28 cellular contexts compared by ENCODE assay signal in the genomic region with DNA sequence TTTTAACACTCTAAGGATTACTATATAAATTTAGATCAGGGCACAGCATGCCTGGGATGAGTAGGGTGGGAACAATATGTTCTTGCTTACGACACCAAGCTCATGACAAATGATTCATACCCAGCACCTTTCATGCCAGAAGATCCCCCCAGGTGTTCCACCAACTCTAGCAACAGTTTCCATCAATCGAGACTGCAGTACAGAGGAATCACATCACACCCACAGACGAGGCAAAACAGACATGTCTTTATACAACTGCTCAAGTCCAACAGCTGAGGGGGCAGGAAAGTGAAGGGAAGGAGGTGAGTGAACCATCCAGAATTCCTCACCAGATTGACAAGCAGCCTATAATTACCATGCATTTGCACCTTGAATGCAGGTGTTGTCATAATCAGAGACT. TPM values are rescaled to one million over a fixed set of nuclear protein-coding genes. Genes with fewer than 3 reads are reported as not detected.
"Had no signal": no experiment of that assay in that cellular context is flagged by ENCODE, and none has a peak within 500 bp of the region (broad histone marks: within the 10 kb centered on the region; RNA-seq: fewer than 3 reads in every experiment).

No MANE protein-coding gene starts in this region.

- H3K9me3 ChIP-seq: left lung, lower lobe of right lung, pancreas, psoas muscle, right atrium auricular region, right lobe of liver, tibial nerve, uterus had no signal

- H3K4me3 ChIP-seq: left lung, lower lobe of right lung, pancreas, psoas muscle, right atrium auricular region, right lobe of liver, smooth muscle cell, uterus had no signal

- H3K4me3 Mint-ChIP-seq: naive thymus-derived CD8-positive, alpha-beta T cell; nephron; stimulated activated memory B cell treated with anti-CD40 and anti-IgM and Interleukin-4, amounts not matched to agents 10 μg/mL and 1 μg/mL and 100 μg/mL, for 72 hours; stimulated activated naive CD8-positive, alpha-beta T cell treated with anti-CD3 and anti-CD28 coated beads, Interleukin-15, amount 100 ng/mL, for 72 hours; type B pancreatic cell had no signal

- H3K36me3 ChIP-seq: left lung, lower lobe of right lung, pancreas, right atrium auricular region, right lobe of liver, tibial nerve, uterus had no signal

- ATAC-seq: left colon; left lung; lower lobe of right lung; naive thymus-derived CD8-positive, alpha-beta T cell; pancreas; psoas muscle; right lobe of liver; stimulated activated memory B cell treated with anti-CD40 and anti-IgM and Interleukin-4, amounts not matched to agents 10 μg/mL and 1 μg/mL and 100 μg/mL, for 72 hours; stimulated activated naive CD8-positive, alpha-beta T cell treated with anti-CD3 and anti-CD28 coated beads, Interleukin-15, amount 100 ng/mL, for 72 hours had no signal

- H3K9me3 Mint-ChIP-seq: nephron; stimulated activated memory B cell treated with anti-CD40 and anti-IgM and Interleukin-4, amounts not matched to agents 10 μg/mL and 1 μg/mL and 100 μg/mL, for 72 hours; type B pancreatic cell had no signal

- H3K4me2 ChIP-seq: smooth muscle cell had no signal

- H3K36me3 Mint-ChIP-seq: stimulated activated memory B cell treated with anti-CD40 and anti-IgM and Interleukin-4, amounts not matched to agents 10 μg/mL and 1 μg/mL and 100 μg/mL, for 72 hours; type B pancreatic cell had no signal

- H3K27ac ChIP-seq: left lung, lower lobe of right lung, pancreas, psoas muscle, right atrium auricular region, right lobe of liver, uterus had no signal

- H3K4me1 Mint-ChIP-seq: stimulated activated memory B cell treated with anti-CD40 and anti-IgM and Interleukin-4, amounts not matched to agents 10 μg/mL and 1 μg/mL and 100 μg/mL, for 72 hours had no signal

- DNase-seq: hippocampal formation; kidney glomerular epithelial cell; left colon; left lung; lower lobe of right lung; mammary epithelial cell; mesenchymal stem cell; naive thymus-derived CD8-positive, alpha-beta T cell; pancreas; psoas muscle; right lobe of liver; stimulated activated CD4-positive, alpha-beta T cell treated with anti-CD3 and anti-CD28 coated beads, Interleukin-1b, Interleukin-23, amount 100 ng/mL, for 48 hours; stimulated activated CD4-positive, alpha-beta T cell treated with anti-CD3 and anti-CD28 coated beads, Interleukin-2, amount 100 ng/mL, for 48 hours; stimulated activated CD4-positive, alpha-beta T cell treated with anti-CD3 and anti-CD28 coated beads, Interleukin-4, amount 100 ng/mL, for 4 hours; stimulated activated CD8-positive, alpha-beta memory T cell treated with anti-CD3 and anti-CD28 coated beads, Interleukin-4, amount 100 ng/mL, for 48 hours; stimulated activated naive CD4-positive, alpha-beta T cell treated with Interleukin-2 at 50 U/mL for 16 hours; stimulated activated naive CD8-positive, alpha-beta T cell treated with anti-CD3 and anti-CD28 coated beads, Interleukin-15, amount 100 ng/mL, for 72 hours; substantia nigra; uterus had no signal

- H3K27ac Mint-ChIP-seq: naive thymus-derived CD8-positive, alpha-beta T cell; nephron; stimulated activated memory B cell treated with anti-CD40 and anti-IgM and Interleukin-4, amounts not matched to agents 10 μg/mL and 1 μg/mL and 100 μg/mL, for 72 hours; stimulated activated naive CD8-positive, alpha-beta T cell treated with anti-CD3 and anti-CD28 coated beads, Interleukin-15, amount 100 ng/mL, for 72 hours; type B pancreatic cell had no signal

- H3K27me3 ChIP-seq: pancreas, right atrium auricular region had no signal

RNA-seq across cellular contexts. Expression of gene SORCS1, which starts 3.6 kb away (rescaled TPM):
- total RNA-seq: mammary epithelial cell; naive thymus-derived CD8-positive, alpha-beta T cell; osteoblast; renal cortical epithelial cell had no signal
- polyA plus RNA-seq: keratinocyte; mammary epithelial cell; naive thymus-derived CD8-positive, alpha-beta T cell; smooth muscle cell had no signal
